In the genomic region with DNA sequence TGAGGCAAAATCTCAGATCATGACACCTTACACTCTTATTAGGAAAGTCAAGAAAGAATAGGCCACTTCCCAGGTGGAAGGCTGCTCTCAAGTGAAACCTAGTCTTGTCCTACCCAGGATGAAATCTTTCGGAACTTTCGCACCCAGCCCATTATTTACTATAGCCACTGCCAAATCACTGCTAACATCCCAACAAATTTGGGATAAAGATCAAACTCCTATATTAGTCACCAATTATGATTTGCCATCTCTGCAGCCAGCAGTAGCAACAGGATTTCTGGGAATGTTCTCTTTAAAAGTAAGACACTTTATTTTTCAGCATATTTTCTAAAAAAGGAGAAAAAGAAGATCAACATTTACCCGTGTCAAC, we compare ENCODE assay signal across 18 cellular contexts.
A peak's percentile ranks its signal among the peaks of the same experiment; 100 is the strongest.
DNase-seq lines count a peak whose midpoint lies in the region; ATAC-seq and TF ChIP-seq lines count a peak whose summit lies in the region.
"Had no signal": no experiment of that assay in that cellular context is flagged by ENCODE, and none has a peak within 500 bp of the region (broad histone marks: within the 10 kb centered on the region; RNA-seq: fewer than 3 reads in every experiment).

No MANE protein-coding gene starts in this region.

- 54% methylated on average over 3 of the region's 3 CpGs for WGBS in SK-N-SH (ENCODE audit: low lambda C conversion rate)
- WGBS in mesendoderm (ENCODE audit: extremely low coverage, insufficient coverage, low lambda C conversion rate), result no CpG with 5 or more reads among the region's 3 CpGs

- H4K8ac ChIP-seq in mesendoderm (ENCODE audit: low read depth, low read length), result no peak overlapping the region

- no peak overlapping the region for H3K23ac ChIP-seq in mesendoderm (ENCODE audit: low read length)

- H2BK120ac ChIP-seq in mesendoderm (ENCODE audit: low read depth, low read length), result no peak overlapping the region

- POLR2A ChIA-PET in SK-N-SH (lab: Yijun Ruan, JAX), result no interaction called here
- POLR2A ChIA-PET in CD4-positive, alpha-beta memory T cell (lab: Charles Lee; ENCODE audit: partially characterized antibody), result interaction anchor here (0.6 kb wide), 1 partner anchor 289 kb away, joined by 3 read pairs; no protein-coding TSS in a partner anchor

- TF ChIP-seq RAD21 in SK-N-SH (IDR thresholded peaks at IDR 0.05; ENCODE audit: low read length), result no peak

- no peak for ATAC-seq in foreskin keratinocyte
- ATAC-seq in HG03520 (IDR thresholded peaks at IDR 0.05; ENCODE audit: unreplicated experiment), result no peak
- no peak for ATAC-seq in stimulated activated naive CD8-positive, alpha-beta T cell treated with anti-CD3 and anti-CD28 coated beads, Interleukin-15, amount 100 ng/mL, for 72 hours

- no peak overlapping the region for H3K18ac ChIP-seq in mesendoderm (ENCODE audit: low read length)

- H3K4ac ChIP-seq in mesendoderm (ENCODE audit: low read depth, low read length), result no peak overlapping the region

- H3K4me1 ChIP-seq in SK-N-SH (ENCODE audit: control insufficient read depth in 1 of 2, insufficient read depth in 2 of 2, low read depth in 1 of 2, low read length in 1 of 2) (peaks cover 10 to 12% of the 10 kb centered on the region in 2 experiments; a peak in 3 of 4 replicates), foreskin keratinocyte (peaks cover 20% of the 10 kb centered on the region), skeletal muscle tissue (ENCODE audit: control insufficient read depth in 3 of 3, insufficient read depth in 3 of 3, low read length in 3 of 3) (peaks cover 0 to 14% (median 3%) of the 10 kb centered on the region in 3 donors), mesendoderm (ENCODE audit: control insufficient read depth, low read depth, low read length) (peaks cover 8% of the 10 kb centered on the region)
- H3K4me1 ChIP-seq in CD4-positive, alpha-beta memory T cell (ENCODE audit: insufficient read depth, low read length), result no peaks in the 10 kb centered on the region
- H3K4me1 ChIP-seq: Peyer's patch, upper lobe of left lung had no signal

- H3K4me1 Mint-ChIP-seq in CD4-positive, alpha-beta memory T cell, result no peaks in the 10 kb centered on the region
- H3K4me1 Mint-ChIP-seq in stimulated activated naive CD8-positive, alpha-beta T cell treated with anti-CD3 and anti-CD28 coated beads, Interleukin-15, amount 100 ng/mL, for 72 hours, result peaks cover 12% of the 10 kb centered on the region
- H3K4me1 Mint-ChIP-seq: memory B cell had no signal

- DNase-seq in AG10803 (ENCODE audit: low read depth) (peak; percentile 39), SK-N-SH (no peak), foreskin keratinocyte (no peak), mesendoderm (no peak)
- no peak for DNase-seq in CD4-positive, alpha-beta memory T cell
- DNase-seq in stimulated activated naive CD8-positive, alpha-beta T cell treated with anti-CD3 and anti-CD28 coated beads, Interleukin-15, amount 100 ng/mL, for 72 hours, result no peak
- DNase-seq: activated CD4-positive, alpha-beta T cell treated with anti-CD3 and anti-CD28 coated beads, Interleukin-2, amount 50 U/mL, for 48 hours; activated T-cell treated with anti-CD3 and anti-CD28 coated beads, Interleukin-2, amount 50 U/mL, for 48 hours; effector memory CD4-positive, alpha-beta T cell; NCI-H1105 treated with DMSO at 0.1 percent for 48 hours; NCI-H82; Peyer's patch; upper lobe of left lung had no signal

- no peaks in the 10 kb centered on the region for H3K79me2 ChIP-seq in SK-N-SH (ENCODE audit: insufficient read depth)
- no peaks in the 10 kb centered on the region for H3K79me2 ChIP-seq in mesendoderm (ENCODE audit: control insufficient read depth, insufficient read depth, low read length)

- no peak overlapping the region for H2AK5ac ChIP-seq in mesendoderm (ENCODE audit: low read length)

- no peak overlapping the region for H2BK15ac ChIP-seq in mesendoderm (replicated peaks; ENCODE audit: low read depth)

- no peak for TF ChIP-seq EP300 in SK-N-SH (IDR thresholded peaks at IDR 0.05; ENCODE audit: borderline replicate concordance in 1 of 2, low read depth in 1 of 2, low read length in 1 of 2)

- H3K27ac ChIP-seq in SK-N-SH (ENCODE audit: low read depth in 2 of 2, low read length in 1 of 2), result peak overlapping the region; percentile 84 to 94
- H3K27ac ChIP-seq in foreskin keratinocyte, result peak overlapping the region; percentile 53
- peak overlapping the region; percentile 46 for H3K27ac ChIP-seq in skeletal muscle tissue (ENCODE audit: low read depth, low read length)
- H3K27ac ChIP-seq in mesendoderm (ENCODE audit: low read depth, low read length), result no peak overlapping the region
- H3K27ac ChIP-seq in CD4-positive, alpha-beta memory T cell (ENCODE audit: low read depth, low read length), result no peak overlapping the region

- no peak overlapping the region for H4K5ac ChIP-seq in mesendoderm (ENCODE audit: low read length)

- CTCF ChIA-PET in SK-N-SH (lab: Yijun Ruan, JAX), result no interaction called here
- CTCF ChIA-PET in CD4-positive, alpha-beta memory T cell (lab: Charles Lee; ENCODE audit: partially characterized antibody), result no interaction called here

- H3K36me3 ChIP-seq in SK-N-SH (replicated peaks in 1 of 2; ENCODE audit: control insufficient read depth in 1 of 2, insufficient read depth in 2 of 2, low read length in 1 of 2), result no peaks in the 10 kb centered on the region
- H3K36me3 ChIP-seq in skeletal muscle tissue (ENCODE audit: control insufficient read depth in 3 of 3, insufficient read depth in 3 of 3, low read length in 3 of 3), result no peaks in the 10 kb centered on the region
- no peaks in the 10 kb centered on the region for H3K36me3 ChIP-seq in mesendoderm (ENCODE audit: control insufficient read depth, insufficient read depth, low read length)
- no peaks in the 10 kb centered on the region for H3K36me3 ChIP-seq in CD4-positive, alpha-beta memory T cell (ENCODE audit: insufficient read depth, low read length)
- H3K36me3 ChIP-seq: Peyer's patch, upper lobe of left lung had no signal

- peaks cover 27% of the 10 kb centered on the region for H3F3A ChIP-seq in SK-N-SH (replicated peaks; ENCODE audit: insufficient read depth)

- peak overlapping the region; percentile 58; the same call in 1 of the 2 replicates for H3K9ac ChIP-seq in SK-N-SH
- no peak overlapping the region for H3K9ac ChIP-seq in skeletal muscle tissue (ENCODE audit: low read depth in 1 of 3, low read length in 3 of 3)
- no peak overlapping the region for H3K9ac ChIP-seq in mesendoderm (ENCODE audit: low read length)

- H3K36me3 Mint-ChIP-seq in CD4-positive, alpha-beta memory T cell, result no peaks in the 10 kb centered on the region
- H3K36me3 Mint-ChIP-seq: activated naive CD8-positive, alpha-beta T cell; memory B cell had no signal

- TF ChIP-seq CTCF in AG10803 (conservative IDR thresholded peaks at IDR 0.05; ENCODE audit: low read length), result no peak
- no peak for TF ChIP-seq CTCF in SK-N-SH (IDR thresholded peaks at IDR 0.05)
- TF ChIP-seq CTCF in foreskin keratinocyte (conservative IDR thresholded peaks at IDR 0.05), result no peak

- H3K27me3 ChIP-seq in SK-N-SH (ENCODE audit: insufficient read depth) (no peaks in the 10 kb centered on the region), foreskin keratinocyte (no peaks in the 10 kb centered on the region), skeletal muscle tissue (ENCODE audit: control insufficient read depth in 3 of 3, insufficient read depth in 3 of 3, low read length in 3 of 3) (no peaks in the 10 kb centered on the region), mesendoderm (ENCODE audit: insufficient read depth, low read length, poor library complexity) (no peaks in the 10 kb centered on the region)
- H3K27me3 ChIP-seq in CD4-positive, alpha-beta memory T cell (ENCODE audit: insufficient read depth, low read length), result no peaks in the 10 kb centered on the region
- H3K27me3 ChIP-seq: Peyer's patch, upper lobe of left lung had no signal

- H2BK5ac ChIP-seq in mesendoderm (ENCODE audit: low read length), result no peak overlapping the region

- H3K4me3 Mint-ChIP-seq in CD4-positive, alpha-beta memory T cell, result no peak overlapping the region
- H3K4me3 Mint-ChIP-seq in stimulated activated naive CD8-positive, alpha-beta T cell treated with anti-CD3 and anti-CD28 coated beads, Interleukin-15, amount 100 ng/mL, for 72 hours, result no peak overlapping the region
- H3K4me3 Mint-ChIP-seq: activated naive CD8-positive, alpha-beta T cell; central memory CD8-positive, alpha-beta T cell; memory B cell had no signal

- no peaks in the 10 kb centered on the region for H3K9me2 ChIP-seq in SK-N-SH

- H3K4me2 ChIP-seq in SK-N-SH, result peak overlapping the region; percentile 68
- no peak overlapping the region for H3K4me2 ChIP-seq in mesendoderm (ENCODE audit: low read length)

- no peak overlapping the region for H3K56ac ChIP-seq in mesendoderm (ENCODE audit: low read length)

- peak overlapping the region; percentile 19; the same call in 1 of the 2 replicates for H2AFZ ChIP-seq in SK-N-SH (ENCODE audit: low read depth)

- H3K27ac Mint-ChIP-seq in CD4-positive, alpha-beta memory T cell, result no peak overlapping the region
- no peak overlapping the region for H3K27ac Mint-ChIP-seq in stimulated activated naive CD8-positive, alpha-beta T cell treated with anti-CD3 and anti-CD28 coated beads, Interleukin-15, amount 100 ng/mL, for 72 hours
- H3K27ac Mint-ChIP-seq: activated naive CD8-positive, alpha-beta T cell; memory B cell had no signal

- no peaks in the 10 kb centered on the region for H4K20me1 ChIP-seq in SK-N-SH (ENCODE audit: insufficient read depth)

- H3K4me3 ChIP-seq in AG10803 (ENCODE audit: low read length) (no peak overlapping the region), SK-N-SH (ENCODE audit: low read depth in 2 of 2, low read length in 1 of 2) (no peak overlapping the region), skeletal muscle tissue (ENCODE audit: low read length in 3 of 3) (no peak overlapping the region), mesendoderm (ENCODE audit: low read length) (no peak overlapping the region)
- no peak overlapping the region for H3K4me3 ChIP-seq in CD4-positive, alpha-beta memory T cell (ENCODE audit: low read length in 2 of 2)
- H3K4me3 ChIP-seq: Peyer's patch, upper lobe of left lung had no signal

- peaks cover 2 to 5% of the 10 kb centered on the region in 2 donors for H3K27me3 Mint-ChIP-seq in CD4-positive, alpha-beta memory T cell
- H3K27me3 Mint-ChIP-seq in stimulated activated naive CD8-positive, alpha-beta T cell treated with anti-CD3 and anti-CD28 coated beads, Interleukin-15, amount 100 ng/mL, for 72 hours, result no peaks in the 10 kb centered on the region
- H3K27me3 Mint-ChIP-seq: activated naive CD8-positive, alpha-beta T cell; memory B cell had no signal

- H3K9me3 ChIP-seq in SK-N-SH (no peaks in the 10 kb centered on the region), skeletal muscle tissue (ENCODE audit: control insufficient read depth in 3 of 3, low read length in 3 of 3) (no peaks in the 10 kb centered on the region)
- no peaks in the 10 kb centered on the region for H3K9me3 ChIP-seq in CD4-positive, alpha-beta memory T cell (ENCODE audit: control insufficient read depth in 1 of 2, low read length in 2 of 2)
- H3K9me3 ChIP-seq: Peyer's patch, upper lobe of left lung had no signal

- no peaks in the 10 kb centered on the region for H3K79me1 ChIP-seq in mesendoderm (ENCODE audit: low read length)

- H3K9me3 Mint-ChIP-seq in CD4-positive, alpha-beta memory T cell, result peaks cover 0 to 3% (median 0%) of the 10 kb centered on the region in 8 donors
- no peaks in the 10 kb centered on the region for H3K9me3 Mint-ChIP-seq in stimulated activated naive CD8-positive, alpha-beta T cell treated with anti-CD3 and anti-CD28 coated beads, Interleukin-15, amount 100 ng/mL, for 72 hours
- H3K9me3 Mint-ChIP-seq: central memory CD8-positive, alpha-beta T cell had no signal

- intact Hi-C loops in CD4-positive, alpha-beta memory T cell (cut with micrococcal nuclease), result no loop called here

Comparison
In these comparisons a context has a peak if more than half of its experiments do, and no peak if none do; other contexts are left out.
1. H3K27ac ChIP-seq: peak in SK-N-SH (2 of 2), foreskin keratinocyte (single experiment) and skeletal muscle tissue (single experiment); none in mesendoderm (single experiment) and CD4-positive, alpha-beta memory T cell (single experiment).